ENCODE assay signal across 8 cellular contexts in the genomic region with DNA sequence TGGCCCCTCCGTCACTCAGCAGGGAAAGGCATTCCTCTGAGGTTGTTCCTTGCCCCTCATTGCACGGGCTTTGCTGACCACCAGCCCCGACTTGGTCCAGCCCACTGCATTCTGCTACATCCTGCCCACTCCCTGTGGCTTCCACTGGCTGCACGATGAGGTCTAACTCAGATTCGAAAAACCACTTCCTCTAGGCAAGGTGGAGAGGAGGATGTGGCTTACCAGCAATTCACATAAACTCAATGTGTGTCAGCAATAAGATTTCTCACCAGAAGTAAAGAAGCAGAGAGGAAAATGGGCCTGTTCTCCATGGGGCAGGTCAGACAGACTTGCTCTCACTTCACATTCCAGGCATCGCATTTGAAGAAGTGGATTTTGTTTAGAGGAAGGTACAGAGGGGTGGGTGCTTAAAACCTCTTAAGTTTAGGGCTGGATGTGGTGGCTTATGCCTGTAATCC. TPM values are rescaled to one million over a fixed set of nuclear protein-coding genes. Genes with fewer than 3 reads are reported as not detected.
DNase-seq lines count a peak whose midpoint lies in the region; ATAC-seq and TF ChIP-seq lines count a peak whose summit lies in the region.

No MANE protein-coding gene starts in this region.

- intact Hi-C loops in activated CD4-positive, alpha-beta memory T cell treated with anti-CD3 and anti-CD28 coated beads for 36 hours (cut with micrococcal nuclease): loop anchor here (1.0 to 5.0 kb wide), 5 partner anchors 33 to 637 kb away; a partner anchor contains a TSS
- intact Hi-C loops in dorsolateral prefrontal cortex (cut with DNase I): no loop called here

- H2BK120ac ChIP-seq in mesendoderm (ENCODE audit: low read depth, low read length): no peak overlapping the region

- peak; percentile 72 for DNase-seq in GM03348 (ENCODE audit: low spot score)
- DNase-seq in HT1080 (ENCODE audit: low read depth): peak; percentile 96
- DNase-seq in activated CD4-positive, alpha-beta memory T cell treated with anti-CD3 and anti-CD28 coated beads for 36 hours: peak; percentile 86
- DNase-seq in myocyte (ENCODE audit: low read depth): peak; percentile 35
- no peak for DNase-seq in dorsolateral prefrontal cortex
- no peak for DNase-seq in mesendoderm
- DNase-seq in SHP77 (lab: John Stamatoyannopoulos, UW): no peak

- no peak overlapping the region for H2BK15ac ChIP-seq in mesendoderm (replicated peaks; ENCODE audit: low read depth)

- peaks cover 43% of the 10 kb centered on the region for H3K36me3 Mint-ChIP-seq in activated CD4-positive, alpha-beta memory T cell treated with anti-CD3 and anti-CD28 coated beads for 36 hours

- peak; percentile 66 for ATAC-seq in GM21515 (IDR thresholded peaks at IDR 0.05; ENCODE audit: unreplicated experiment)

- no peak overlapping the region for H3K4me2 ChIP-seq in mesendoderm (ENCODE audit: low read length)

- H3K4ac ChIP-seq in mesendoderm (ENCODE audit: low read depth, low read length): no peak overlapping the region

- H3K56ac ChIP-seq in mesendoderm (ENCODE audit: low read length): no peak overlapping the region

- peaks cover 91% of the 10 kb centered on the region for H3K4me1 Mint-ChIP-seq in activated CD4-positive, alpha-beta memory T cell treated with anti-CD3 and anti-CD28 coated beads for 36 hours (ENCODE audit: low read depth)

- no peak overlapping the region for H2BK5ac ChIP-seq in mesendoderm (ENCODE audit: low read length)

- H2AK5ac ChIP-seq in mesendoderm (ENCODE audit: low read length): no peak overlapping the region

- H4K8ac ChIP-seq in mesendoderm (ENCODE audit: low read depth, low read length): no peak overlapping the region

- no peaks in the 10 kb centered on the region for H3K79me1 ChIP-seq in mesendoderm (ENCODE audit: low read length)

- no peaks in the 10 kb centered on the region for H3K36me3 ChIP-seq in mesendoderm (ENCODE audit: control insufficient read depth, insufficient read depth, low read length)

- H3K4me3 ChIP-seq in dorsolateral prefrontal cortex (no peak overlapping the region), mesendoderm (ENCODE audit: low read length) (no peak overlapping the region)

- no peak overlapping the region for H3K27ac ChIP-seq in dorsolateral prefrontal cortex
- no peak overlapping the region for H3K27ac ChIP-seq in mesendoderm (ENCODE audit: low read depth, low read length)

- H3K27me3 Mint-ChIP-seq in activated CD4-positive, alpha-beta memory T cell treated with anti-CD3 and anti-CD28 coated beads for 36 hours: no peaks in the 10 kb centered on the region

- no peak overlapping the region for H3K23ac ChIP-seq in mesendoderm (ENCODE audit: low read length)

- no peak overlapping the region for H3K18ac ChIP-seq in mesendoderm (ENCODE audit: low read length)

- no peak for TF ChIP-seq CTCF in dorsolateral prefrontal cortex (IDR thresholded peaks at IDR 0.05 in 54 of 56, conservative IDR thresholded peaks at IDR 0.05 in 2 of 56; ENCODE audit: low read depth in 1 of 56, partially characterized antibody in 56 of 56)

- H3K27me3 ChIP-seq in dorsolateral prefrontal cortex (no peaks in the 10 kb centered on the region), mesendoderm (ENCODE audit: insufficient read depth, low read length, poor library complexity) (no peaks in the 10 kb centered on the region)

- no peaks in the 10 kb centered on the region for H3K79me2 ChIP-seq in mesendoderm (ENCODE audit: control insufficient read depth, insufficient read depth, low read length)

- no peaks in the 10 kb centered on the region for H3K4me1 ChIP-seq in mesendoderm (ENCODE audit: control insufficient read depth, low read depth, low read length)

- peak overlapping the region; percentile 71 for H3K4me3 Mint-ChIP-seq in activated CD4-positive, alpha-beta memory T cell treated with anti-CD3 and anti-CD28 coated beads for 36 hours

- CTCF ChIA-PET in activated CD4-positive, alpha-beta memory T cell treated with anti-CD3 and anti-CD28 coated beads for 36 hours (lab: Charles Lee): interaction anchor here (1.0 to 4.6 kb wide), 4 partner anchors 14 to 52 kb away, joined by 3 to 71 read pairs (median 18); a partner anchor contains a TSS

- peak overlapping the region; percentile 94 for H3K27ac Mint-ChIP-seq in activated CD4-positive, alpha-beta memory T cell treated with anti-CD3 and anti-CD28 coated beads for 36 hours

- no CpG with 5 or more reads among the region's 6 CpGs for WGBS in mesendoderm (ENCODE audit: extremely low coverage, insufficient coverage, low lambda C conversion rate)

- POLR2A ChIA-PET in activated CD4-positive, alpha-beta memory T cell treated with anti-CD3 and anti-CD28 coated beads for 36 hours (lab: Charles Lee): interaction anchor here (0.6 to 5.5 kb wide), 5 partner anchors 9 to 115 kb away, joined by 3 to 325 read pairs (median 3); a partner anchor contains a TSS

- no peak overlapping the region for H3K9ac ChIP-seq in mesendoderm (ENCODE audit: low read length)

- H4K5ac ChIP-seq in mesendoderm (ENCODE audit: low read length): no peak overlapping the region

- H3K9me3 Mint-ChIP-seq in activated CD4-positive, alpha-beta memory T cell treated with anti-CD3 and anti-CD28 coated beads for 36 hours: peaks cover 9% of the 10 kb centered on the region

RNA-seq across cellular contexts. Expression of a gene that starts 14.7 kb away (rescaled TPM):
- total RNA-seq in HT1080 (2014; rRNA removed; shearing (Covaris generic)): 0.80 and 2.3 TPM in 2 replicates
- polyA plus RNA-seq in HT1080 (2015; cell fraction: cytosol; rRNA removed): 2.3 and 3.1 TPM in 2 replicates
- 3.2 and 3.3 TPM in 2 replicates for polyA plus RNA-seq in HT1080 (2015; cell fraction: nucleus; rRNA removed)
- 1 to 10 TPM; 6.5 to 6.9 TPM for total RNA-seq in activated CD4-positive, alpha-beta memory T cell treated with anti-CD3 and anti-CD28 coated beads for 36 hours
- 0.62 and 1.4 TPM in 2 replicates for total RNA-seq in myocyte
- 3.5 TPM for polyA plus RNA-seq in myocyte (2012)
- total RNA-seq in dorsolateral prefrontal cortex: 10 to 100 TPM in 3 of 120 experiments, 1 to 10 TPM in 115, under 1 TPM in 2; 0.81 to 14.7 (median 3.2) TPM
- polyA plus RNA-seq in mesendoderm (2013, experiment 1 of 2): 0.22 TPM
- 0.27 TPM for polyA plus RNA-seq in mesendoderm (2013, experiment 2 of 2)

Comparison
In these comparisons a context has a peak if more than half of its experiments do, and no peak if none do; other contexts are left out.
1. DNase-seq: peak in GM03348 (single experiment), HT1080 (single experiment), activated CD4-positive, alpha-beta memory T cell treated with anti-CD3 and anti-CD28 coated beads for 36 hours (single experiment) and myocyte (single experiment); none in dorsolateral prefrontal cortex (0 of 10), mesendoderm (single experiment) and SHP77 (0 of 2).